20 cellular contexts compared by ENCODE assay signal in the genomic region with DNA sequence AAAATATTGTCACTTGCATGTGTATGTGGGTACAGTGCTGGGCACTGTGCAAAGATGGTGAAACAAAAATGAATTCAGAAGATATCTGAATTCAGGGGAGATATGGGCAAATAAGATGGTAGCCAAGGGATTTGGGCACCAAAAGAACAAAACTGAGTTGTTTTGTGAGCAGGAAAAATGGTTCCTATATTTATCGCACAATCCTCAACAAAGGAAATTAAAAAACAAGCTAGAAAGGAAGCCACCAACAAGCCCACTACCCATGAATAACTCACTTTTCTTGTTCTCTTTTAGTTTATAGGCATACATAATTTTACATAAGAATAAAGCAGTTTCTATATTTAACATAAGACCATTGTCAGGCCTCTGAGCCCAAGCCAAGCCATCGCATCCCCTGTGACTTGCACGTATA. TPM values are rescaled to one million over a fixed set of nuclear protein-coding genes. Genes with fewer than 3 reads are reported as not detected.
DNase-seq lines count a peak whose midpoint lies in the region; ATAC-seq and TF ChIP-seq lines count a peak whose summit lies in the region.
"Had no signal": no experiment of that assay in that cellular context is flagged by ENCODE, and none has a peak within 500 bp of the region (broad histone marks: within the 10 kb centered on the region; RNA-seq: fewer than 3 reads in every experiment).

No MANE protein-coding gene starts in this region.

- peaks cover 1% of the 10 kb centered on the region; the same call in 1 of the 2 replicates for H3K27me3 Mint-ChIP-seq in H9 (ENCODE audit: low read depth)
- H3K27me3 Mint-ChIP-seq: CD4-positive, alpha-beta memory T cell had no signal

- no peaks in the 10 kb centered on the region for H3K23me2 ChIP-seq in H9 (ENCODE audit: insufficient read length, low read depth, low read length, poor library complexity, severe bottlenecking)

- peaks cover 34 to 61% (median 49%) of the 10 kb centered on the region in 3 experiments for H3K36me3 Mint-ChIP-seq in H9 (ENCODE audit: insufficient read depth in 1 of 3, low read depth in 3 of 3)
- H3K36me3 Mint-ChIP-seq: CD4-positive, alpha-beta memory T cell had no signal

- peak overlapping the region; percentile 98 to 100 (median 100) for H3K27ac Mint-ChIP-seq in H9

- peaks cover 3% of the 10 kb centered on the region; the same call in 1 of the 2 replicates for H3K4me1 ChIP-seq in H9 (ENCODE audit: insufficient read depth, low read length)
- H3K4me1 ChIP-seq in NT2/D1 (ENCODE audit: insufficient read depth, insufficient read length) = no peaks in the 10 kb centered on the region
- H3K4me1 ChIP-seq in iPS DF 6.9 (ENCODE audit: control insufficient read depth, insufficient read depth, low read length) = peaks cover 5% of the 10 kb centered on the region
- peaks cover 13% of the 10 kb centered on the region for H3K4me1 ChIP-seq in mesendoderm (ENCODE audit: control insufficient read depth, low read depth, low read length)
- H3K4me1 ChIP-seq in Peyer's patch = no peaks in the 10 kb centered on the region
- H3K4me1 ChIP-seq: BE2C had no signal

- H3K79me2 ChIP-seq in H9 (ENCODE audit: insufficient read depth, low read length) (peaks cover 16% of the 10 kb centered on the region; the same call in 1 of the 2 replicates), mesendoderm (ENCODE audit: control insufficient read depth, insufficient read depth, low read length) (peaks cover 16% of the 10 kb centered on the region)

- TF ChIP-seq CTCF in H9 (conservative IDR thresholded peaks at IDR 0.05) (no peak), Peyer's patch (IDR thresholded peaks at IDR 0.05) (no peak)

- H2BK15ac ChIP-seq in H9 (ENCODE audit: low read depth, low read length) = no peak overlapping the region
- peak overlapping the region; percentile 96 for H2BK15ac ChIP-seq in mesendoderm (replicated peaks; ENCODE audit: low read depth)

- H3K4me1 Mint-ChIP-seq in H9 = peaks cover 53 to 83% of the 10 kb centered on the region in 2 experiments

- H2BK12ac ChIP-seq in H9 (ENCODE audit: insufficient read length, low read depth, low read length) = peak overlapping the region; percentile 83

- H4K20me1 ChIP-seq in H9 (ENCODE audit: control insufficient read depth, insufficient read depth, insufficient read length) = no peaks in the 10 kb centered on the region

- H3K56ac ChIP-seq in H9 (ENCODE audit: insufficient read length, low read depth, low read length) (peak overlapping the region; percentile 91), mesendoderm (ENCODE audit: low read length) (peak overlapping the region; percentile 84)

- no peaks in the 10 kb centered on the region for H3K27me3 ChIP-seq in H9 (ENCODE audit: insufficient read depth, low read length)
- H3K27me3 ChIP-seq in NT2/D1 (ENCODE audit: insufficient read depth, insufficient read length) = no peaks in the 10 kb centered on the region
- H3K27me3 ChIP-seq in iPS DF 6.9 (ENCODE audit: control insufficient read depth, insufficient read depth, low read length) = no peaks in the 10 kb centered on the region
- H3K27me3 ChIP-seq in mesendoderm (ENCODE audit: insufficient read depth, low read length, poor library complexity) = no peaks in the 10 kb centered on the region
- no peaks in the 10 kb centered on the region for H3K27me3 ChIP-seq in Peyer's patch
- H3K27me3 ChIP-seq: BE2C had no signal

- H3K27ac ChIP-seq in H9 (ENCODE audit: insufficient read length, low read depth, low read length) (peak overlapping the region; percentile 100), iPS DF 6.9 (ENCODE audit: low read length) (peak overlapping the region; percentile 59), mesendoderm (ENCODE audit: low read depth, low read length) (peak overlapping the region; percentile 99), Peyer's patch (no peak overlapping the region)
- H3K27ac ChIP-seq: A549, C4-2B had no signal

- H2BK5ac ChIP-seq in H9 (ENCODE audit: insufficient read length, low read length) (peak overlapping the region; percentile 92), mesendoderm (ENCODE audit: low read length) (peak overlapping the region; percentile 99)

- peak overlapping the region; percentile 64 for H3K4me2 ChIP-seq in H9 (ENCODE audit: insufficient read depth, insufficient read length, low read length)
- peak overlapping the region; percentile 21 for H3K4me2 ChIP-seq in mesendoderm (ENCODE audit: low read length)
- H3K4me2 ChIP-seq: A549 had no signal

- H3K9ac ChIP-seq in H9 (ENCODE audit: extremely low read depth, insufficient read length, low read length) (peak overlapping the region; percentile 98), NT2/D1 (ENCODE audit: insufficient read length, low read depth) (peak overlapping the region; percentile 59), mesendoderm (ENCODE audit: low read length) (peak overlapping the region; percentile 70)

- peak overlapping the region; percentile 63; the same call in 1 of the 2 replicates for H3K14ac ChIP-seq in H9 (ENCODE audit: insufficient read depth, low read length)

- H3K36me3 ChIP-seq in NT2/D1 (ENCODE audit: insufficient read depth, insufficient read length, low read length) (peaks cover 6% of the 10 kb centered on the region), iPS DF 6.9 (ENCODE audit: control insufficient read depth, insufficient read depth, low read length) (peaks cover 2% of the 10 kb centered on the region; the same call in 1 of the 2 replicates), mesendoderm (ENCODE audit: control insufficient read depth, insufficient read depth, low read length) (no peaks in the 10 kb centered on the region), Peyer's patch (no peaks in the 10 kb centered on the region)
- H3K36me3 ChIP-seq: BE2C had no signal

- no CpG with 5 or more reads among the region's 3 CpGs for WGBS in H9 (ENCODE audit: extremely low coverage, insufficient read length, low lambda C conversion rate)
- WGBS in iPS DF 6.9 (ENCODE audit: insufficient coverage, insufficient read length) = no CpG with 5 or more reads among the region's 3 CpGs
- no CpG with 5 or more reads among the region's 3 CpGs for WGBS in mesendoderm (ENCODE audit: extremely low coverage, insufficient coverage, low lambda C conversion rate)

- DNase-seq in H9 (peak; percentile 58), NT2/D1 (ENCODE audit: low read depth, low spot score) (peak; percentile 70), iPS DF 6.9 (ENCODE audit: low read depth, low spot score) (no peak), mesendoderm (peak; percentile 51), COLO829 (ENCODE audit: low spot score) (no peak), Peyer's patch (no peak)
- DNase-seq: BE2C; CD4-positive, alpha-beta memory T cell; COR-L47; DMS153; DMS79 treated with DMSO at 0.1 percent for 48 hours; EL; GF-D8; GOT3; Karpas-422 had no signal

- H3K4me3 Mint-ChIP-seq in H9 = peak overlapping the region; percentile 86 to 97

- TF ChIP-seq POLR2A in Peyer's patch (IDR thresholded peaks at IDR 0.05) = no peak

- H2BK20ac ChIP-seq in H9 (ENCODE audit: low read depth, low read length, poor library complexity, severe bottlenecking) = peak overlapping the region; percentile 83

- H3T11ph ChIP-seq in H9 (ENCODE audit: low read length) = peak overlapping the region; percentile 99

- H3K79me1 ChIP-seq in H9 (ENCODE audit: insufficient read depth, low read depth, low read length, poor library complexity, severe bottlenecking) = no peaks in the 10 kb centered on the region
- no peaks in the 10 kb centered on the region for H3K79me1 ChIP-seq in mesendoderm (ENCODE audit: low read length)

- no peak overlapping the region for H3K23ac ChIP-seq in H9 (ENCODE audit: insufficient read length, low read depth, low read length)
- no peak overlapping the region for H3K23ac ChIP-seq in mesendoderm (ENCODE audit: low read length)

- H4K91ac ChIP-seq in H9 (ENCODE audit: insufficient read length, low read depth, low read length) = no peak overlapping the region

- H4K8ac ChIP-seq in H9 (replicated peaks; ENCODE audit: insufficient read length, low read depth, low read length) (no peak overlapping the region), mesendoderm (ENCODE audit: low read depth, low read length) (peak overlapping the region; percentile 86)

- ATAC-seq in GM21576 (IDR thresholded peaks at IDR 0.05; ENCODE audit: unreplicated experiment) = no peak
- no peak for ATAC-seq in GM21528 (IDR thresholded peaks at IDR 0.05; ENCODE audit: low FRiP score, unreplicated experiment)
- ATAC-seq: A549, K562 had no signal

- H3K18ac ChIP-seq in H9 (ENCODE audit: insufficient read length, low read depth, low read length) = peak overlapping the region; percentile 89
- peak overlapping the region; percentile 97 for H3K18ac ChIP-seq in mesendoderm (ENCODE audit: low read length)

- H4K5ac ChIP-seq in H9 (ENCODE audit: insufficient read length, low read depth, low read length) (peak overlapping the region; percentile 88), mesendoderm (ENCODE audit: low read length) (peak overlapping the region; percentile 99)

- peaks cover 14 to 24% of the 10 kb centered on the region in 2 experiments for H3K9me3 Mint-ChIP-seq in H9

- H3K4ac ChIP-seq in H9 (ENCODE audit: low read depth, low read length) (peak overlapping the region; percentile 77; the same call in 1 of the 2 replicates), mesendoderm (ENCODE audit: low read depth, low read length) (peak overlapping the region; percentile 93)

- H2AFZ ChIP-seq in H9 (ENCODE audit: low read length) = no peak overlapping the region

- no peak overlapping the region for H2AK5ac ChIP-seq in H9 (ENCODE audit: insufficient read length, low read length)
- H2AK5ac ChIP-seq in mesendoderm (ENCODE audit: low read length) = peak overlapping the region; percentile 68

- no peaks in the 10 kb centered on the region for H3K9me3 ChIP-seq in H9 (ENCODE audit: control insufficient read depth, low read depth, low read length)
- H3K9me3 ChIP-seq in NT2/D1 (ENCODE audit: insufficient read depth, low read length) = peaks cover 48% of the 10 kb centered on the region
- no peaks in the 10 kb centered on the region for H3K9me3 ChIP-seq in iPS DF 6.9 (ENCODE audit: control insufficient read depth, insufficient read depth, low read length)
- H3K9me3 ChIP-seq in Peyer's patch = no peaks in the 10 kb centered on the region
- H3K9me3 ChIP-seq: BE2C had no signal

- H2BK120ac ChIP-seq in H9 (ENCODE audit: low read depth, low read length, poor library complexity, severe bottlenecking) (peak overlapping the region; percentile 88), mesendoderm (ENCODE audit: low read depth, low read length) (peak overlapping the region; percentile 99)

- H3K4me3 ChIP-seq in NT2/D1 (ENCODE audit: insufficient read length, low read depth) (no peak overlapping the region), iPS DF 6.9 (ENCODE audit: low read length) (no peak overlapping the region), mesendoderm (ENCODE audit: low read length) (no peak overlapping the region), Peyer's patch (no peak overlapping the region)
- H3K4me3 ChIP-seq: A549, K562 had no signal

RNA-seq across cellular contexts. Expression of a gene that starts 40.7 kb away (rescaled TPM):
- 76.1 and 79.5 TPM in 2 replicates for total RNA-seq in H9 (2021)
- 86.1 TPM for polyA plus RNA-seq in mesendoderm (2013, experiment 1 of 2)
- polyA plus RNA-seq in mesendoderm (2013, experiment 2 of 2) = 89.3 TPM
- 1 to 10 TPM in 2 of 4 donors, under 1 TPM in 1, not detected in 1; 0.85 to 1.7 (median 1.1) TPM for total RNA-seq in Peyer's patch
- total RNA-seq: CD4-positive, alpha-beta memory T cell had no signal

RNA-seq across cellular contexts. Expression of a gene that starts 51.6 kb away (rescaled TPM):
- total RNA-seq in H9 (2021) = 53.6 and 55.2 TPM in 2 replicates
- polyA plus RNA-seq in mesendoderm (2013, experiment 1 of 2) = 21.8 TPM
- polyA plus RNA-seq in mesendoderm (2013, experiment 2 of 2) = 23.8 TPM
- 10 to 100 TPM; 19.8 to 83.4 (median 41.5) TPM for total RNA-seq in Peyer's patch

Comparison
In these comparisons a context has a peak if more than half of its experiments do, and no peak if none do; other contexts are left out.
1. DNase-seq: peak in H9 (single experiment), NT2/D1 (single experiment) and mesendoderm (single experiment); none in iPS DF 6.9 (single experiment), COLO829 (single experiment) and Peyer's patch (0 of 3).
2. H3K27ac ChIP-seq: peak in H9 (single experiment), iPS DF 6.9 (single experiment) and mesendoderm (single experiment); none in Peyer's patch (0 of 4).
3. RNA of a gene that starts 40.7 kb away (total RNA-seq): 76.1 to 79.5 TPM in H9; 0.85 to 1.7 TPM in Peyer's patch; every median in the first group is over 10 times any median in the second.
4. Peak in every context shown above with its lines, with median percentiles within 50 percentile points of each other: H3K9ac ChIP-seq.